In genomic region chr4:6715704-6716017, GRCh38 we compare ENCODE assay signal across 8 cellular contexts. TPM values are rescaled to one million over a fixed set of nuclear protein-coding genes. Genes with fewer than 3 reads are reported as not detected.
DNase-seq lines count a peak whose midpoint lies in the region; ATAC-seq lines count a peak whose summit lies in the region.

No MANE protein-coding gene starts in this region.

- H3K27ac ChIP-seq in substantia nigra (ENCODE audit: low read depth, low read length, poor library complexity, severe bottlenecking) = peak overlapping the region; percentile 81

- peaks cover 0 to 4% of the 10 kb centered on the region in 2 donors for H3K9me3 Mint-ChIP-seq in activated naive CD4-positive, alpha-beta T cell treated with anti-CD3 and anti-CD28 coated beads, Interleukin-2, amount 50 U/mL, for 72 hours

- ATAC-seq in activated naive CD4-positive, alpha-beta T cell treated with anti-CD3 and anti-CD28 coated beads, Interleukin-2, amount 50 U/mL, for 72 hours = no peak

- DNase-seq in activated CD4-positive, CD25-positive, alpha-beta regulatory T cell treated with anti-CD3 and anti-CD28 coated beads, Interleukin-2, amount 50 U/mL, for 72 hours = peak; percentile 4
- no peak for DNase-seq in activated CD4-positive, CD25-positive, alpha-beta regulatory T cell (lab: John Stamatoyannopoulos, UW)
- DNase-seq in activated naive CD4-positive, alpha-beta T cell treated with anti-CD3 and anti-CD28 coated beads, Interleukin-2, amount 50 U/mL, for 72 hours (ENCODE audit: low spot score in 2 of 2) = no peak
- DNase-seq in inferior parietal cortex (ENCODE audit: extremely low spot score) = peak; percentile 94
- DNase-seq in substantia nigra (lab: John Stamatoyannopoulos, UW) = no peak
- DNase-seq in NCI-H1694 treated with DMSO at 0.1 percent for 48 hours (lab: John Stamatoyannopoulos, UW) = no peak
- DNase-seq in SIG-M5 (lab: John Stamatoyannopoulos, UW) = no peak
- no peak for DNase-seq in COR-L47 (lab: John Stamatoyannopoulos, UW)

- H3K36me3 Mint-ChIP-seq in activated naive CD4-positive, alpha-beta T cell treated with anti-CD3 and anti-CD28 coated beads, Interleukin-2, amount 50 U/mL, for 72 hours = peaks cover 8 to 15% of the 10 kb centered on the region in 2 donors

- peak overlapping the region; percentile 91 to 93 for H3K27ac Mint-ChIP-seq in activated naive CD4-positive, alpha-beta T cell treated with anti-CD3 and anti-CD28 coated beads, Interleukin-2, amount 50 U/mL, for 72 hours

RNA-seq across cellular contexts. Expression of gene BLOC1S4, which starts 0.3 kb away (rescaled TPM):
- 10 to 100 TPM in 1 of 2 donors, 1 to 10 TPM in 1; 7.2 to 15.9 TPM for total RNA-seq in activated naive CD4-positive, alpha-beta T cell treated with anti-CD3 and anti-CD28 coated beads, Interleukin-2, amount 50 U/mL, for 72 hours

RNA-seq across cellular contexts. Expression of gene MRFAP1L1, which starts 6.0 kb away (rescaled TPM):
- total RNA-seq in activated naive CD4-positive, alpha-beta T cell treated with anti-CD3 and anti-CD28 coated beads, Interleukin-2, amount 50 U/mL, for 72 hours = 10 to 100 TPM; 23.1 to 40.5 TPM

RNA-seq across cellular contexts. Expression of gene S100P, which starts 22.0 kb away (rescaled TPM):
- 1 to 10 TPM in 1 of 2 donors, not detected in 1; 1.7 TPM for total RNA-seq in activated naive CD4-positive, alpha-beta T cell treated with anti-CD3 and anti-CD28 coated beads, Interleukin-2, amount 50 U/mL, for 72 hours

Comparison
In these comparisons a context has a peak if more than half of its experiments do, and no peak if none do; other contexts are left out.
1. DNase-seq: peak in activated CD4-positive, CD25-positive, alpha-beta regulatory T cell treated with anti-CD3 and anti-CD28 coated beads, Interleukin-2, amount 50 U/mL, for 72 hours (single experiment) and inferior parietal cortex (single experiment); none in activated CD4-positive, CD25-positive, alpha-beta regulatory T cell (0 of 4), activated naive CD4-positive, alpha-beta T cell treated with anti-CD3 and anti-CD28 coated beads, Interleukin-2, amount 50 U/mL, for 72 hours (0 of 2), substantia nigra (0 of 49), NCI-H1694 treated with DMSO at 0.1 percent for 48 hours (single experiment), SIG-M5 (single experiment) and COR-L47 (single experiment).